Comparison of ENCODE assay signal across 27 cellular contexts in the genomic region with DNA sequence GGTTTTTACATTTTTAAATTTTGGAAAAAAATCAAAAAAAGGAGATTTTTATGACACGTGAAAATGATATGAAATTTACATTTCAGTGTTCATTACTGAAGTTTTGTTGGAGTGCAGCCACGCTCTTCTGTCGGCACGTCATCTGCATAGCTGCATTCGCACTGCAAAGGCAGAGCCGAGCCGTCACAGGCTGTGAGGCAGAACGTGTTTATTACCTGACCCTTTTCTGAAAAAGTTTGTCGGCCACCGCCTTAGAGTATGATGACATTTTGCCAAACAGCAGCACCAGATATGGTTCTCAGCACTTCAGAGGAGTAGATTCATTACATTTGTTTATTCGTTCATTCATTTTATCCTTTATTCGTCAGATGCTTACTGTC. TPM values are rescaled to one million over a fixed set of nuclear protein-coding genes. Genes with fewer than 3 reads are reported as not detected.
DNase-seq lines count a peak whose midpoint lies in the region; ATAC-seq and TF ChIP-seq lines count a peak whose summit lies in the region.
"Had no signal": no experiment of that assay in that cellular context is flagged by ENCODE, and none has a peak within 500 bp of the region (broad histone marks: within the 10 kb centered on the region; RNA-seq: fewer than 3 reads in every experiment).

No MANE protein-coding gene starts in this region.

- no peak for DNase-seq in CD14-positive monocyte (ENCODE audit: low spot score)
- peak; percentile 64 for DNase-seq in left ventricle myocardium superior
- peak; percentile 6 for DNase-seq in posterior vena cava (ENCODE audit: low spot score)
- no peak for DNase-seq in stimulated activated CD4-positive, alpha-beta T cell treated with anti-CD3 and anti-CD28 coated beads, Interleukin-2, amount 100 ng/mL, for 24 hours
- DNase-seq in DMS114 treated with DMSO at 0.1 percent for 48 hours (lab: John Stamatoyannopoulos, UW; ENCODE audit: unreplicated experiment): no peak
- DNase-seq in DMS 273 (lab: John Stamatoyannopoulos, UW; ENCODE audit: unreplicated experiment): no peak
- no peak for DNase-seq in NCI-H1694 treated with DMSO at 0.1 percent for 48 hours (lab: John Stamatoyannopoulos, UW)
- DNase-seq: ACHN; activated CD4-positive, alpha-beta memory T cell treated with anti-CD3 and anti-CD28 coated beads, Interleukin-2, amount 10 ng/mL, durations not matched to agents 7 days and 5 days; activated CD8-positive, alpha-beta memory T cell treated with anti-CD3 and anti-CD28 coated beads, Interleukin-2, amount 50 U/mL, for 48 hours; activated naive CD8-positive, alpha-beta T cell treated with anti-CD3 and anti-CD28 coated beads, Interleukin-2, amount 10 ng/mL, durations not matched to agents 7 days and 5 days; BE2C; DND-41; effector CD4-positive, alpha-beta T cell; H9; islet precursor cell; lower lobe of right lung; natural killer cell; NCI-H1092 treated with DMSO at 0.1 percent for 48 hours; NCI-H1930; stimulated activated naive CD4-positive, alpha-beta T cell treated with Interleukin-2 at 50 U/mL for 16 hours; T-helper 1 cell; thyroid gland had no signal

- ATAC-seq in left ventricle myocardium superior: peak; percentile 62
- ATAC-seq: activated CD4-positive, CD25-positive, alpha-beta regulatory T cell treated with anti-CD3 and anti-CD28 coated beads, Interleukin-2, amount 50 U/mL, for 24 hours; lower lobe of right lung had no signal

- H3K4me1 Mint-ChIP-seq in CD14-positive monocyte: peaks cover 73% of the 10 kb centered on the region

- no peaks in the 10 kb centered on the region for H3K9me3 Mint-ChIP-seq in CD14-positive monocyte
- H3K9me3 Mint-ChIP-seq: activated CD4-positive, alpha-beta memory T cell treated with anti-CD3 and anti-CD28 coated beads, Interleukin-2, amount 10 ng/mL, durations not matched to agents 7 days and 5 days; activated naive CD8-positive, alpha-beta T cell treated with anti-CD3 and anti-CD28 coated beads, Interleukin-2, amount 10 ng/mL, durations not matched to agents 7 days and 5 days; H9; natural killer cell had no signal

- peaks cover 58 to 74% of the 10 kb centered on the region in 2 donors for H3K36me3 Mint-ChIP-seq in CD14-positive monocyte
- H3K36me3 Mint-ChIP-seq: natural killer cell had no signal

- no peak overlapping the region for H3K4me3 Mint-ChIP-seq in CD14-positive monocyte
- H3K4me3 Mint-ChIP-seq: activated CD4-positive, alpha-beta memory T cell treated with anti-CD3 and anti-CD28 coated beads, Interleukin-2, amount 10 ng/mL, durations not matched to agents 7 days and 5 days; activated naive CD8-positive, alpha-beta T cell treated with anti-CD3 and anti-CD28 coated beads, Interleukin-2, amount 10 ng/mL, durations not matched to agents 7 days and 5 days; H9; natural killer cell had no signal

- peak overlapping the region in 5 of 7 donors; percentile 6 to 84 (median 80) for H3K27ac Mint-ChIP-seq in CD14-positive monocyte
- H3K27ac Mint-ChIP-seq: activated CD4-positive, alpha-beta memory T cell treated with anti-CD3 and anti-CD28 coated beads, Interleukin-2, amount 10 ng/mL, durations not matched to agents 7 days and 5 days; activated naive CD8-positive, alpha-beta T cell treated with anti-CD3 and anti-CD28 coated beads, Interleukin-2, amount 10 ng/mL, durations not matched to agents 7 days and 5 days; H9; natural killer cell had no signal

- peak overlapping the region; percentile 72 for H3K27ac ChIP-seq in cingulate gyrus (ENCODE audit: low read depth, low read length)
- H3K27ac ChIP-seq: epithelial cell of prostate, lower lobe of right lung, Peyer's patch, thyroid gland had no signal

- peaks cover 0 to 2% (median 1%) of the 10 kb centered on the region in 3 donors for H3K27me3 Mint-ChIP-seq in CD14-positive monocyte (ENCODE audit: low read depth in 3 of 3)
- H3K27me3 Mint-ChIP-seq: activated CD4-positive, alpha-beta memory T cell treated with anti-CD3 and anti-CD28 coated beads, Interleukin-2, amount 10 ng/mL, durations not matched to agents 7 days and 5 days; activated naive CD8-positive, alpha-beta T cell treated with anti-CD3 and anti-CD28 coated beads, Interleukin-2, amount 10 ng/mL, durations not matched to agents 7 days and 5 days had no signal

- intact Hi-C loops in CD14-positive monocyte (cut with micrococcal nuclease): no loop called here
- intact Hi-C loops in left ventricle myocardium superior (cut with micrococcal nuclease): no loop called here
- intact Hi-C loops in posterior vena cava (cut with DNase I): no loop called here

- no peak for TF ChIP-seq CTCF in CD14-positive monocyte (IDR thresholded peaks at IDR 0.05)

RNA-seq across cellular contexts. Expression of gene HRH2, which starts 24.1 kb away (rescaled TPM):
- polyA plus RNA-seq in CD14-positive monocyte: 10 to 100 TPM; 10.6 to 25.5 TPM
- total RNA-seq in left ventricle myocardium superior: 58.0 TPM
- total RNA-seq in posterior vena cava: 1 to 10 TPM; 6.9 to 8.2 TPM

Comparison
In these comparisons a context has a peak if more than half of its experiments do, and no peak if none do; other contexts are left out.
1. DNase-seq: peak in left ventricle myocardium superior (single experiment) and posterior vena cava (single experiment); none in CD14-positive monocyte (single experiment), stimulated activated CD4-positive, alpha-beta T cell treated with anti-CD3 and anti-CD28 coated beads, Interleukin-2, amount 100 ng/mL, for 24 hours (0 of 2), DMS114 treated with DMSO at 0.1 percent for 48 hours (single experiment), DMS 273 (single experiment) and NCI-H1694 treated with DMSO at 0.1 percent for 48 hours (single experiment).